Comparison of ENCODE assay signal across 14 cellular contexts in genomic region chrX:40140706-40141499, GRCh38. TPM values are rescaled to one million over a fixed set of nuclear protein-coding genes. Genes with fewer than 3 reads are reported as not detected.
DNase-seq lines count a peak whose midpoint lies in the region; ATAC-seq and TF ChIP-seq lines count a peak whose summit lies in the region.
"Had no signal": no experiment of that assay in that cellular context is flagged by ENCODE, and none has a peak within 500 bp of the region (broad histone marks: within the 10 kb centered on the region; RNA-seq: fewer than 3 reads in every experiment).

No MANE protein-coding gene starts in this region.

- peaks cover 15% of the 10 kb centered on the region; the same call in 1 of the 2 replicates for H3K27me3 ChIP-seq in GM23338 (ENCODE audit: insufficient read depth)

- ATAC-seq in GM23338 (peak; percentile 74), HG02884 (IDR thresholded peaks at IDR 0.05; ENCODE audit: unreplicated experiment) (no peak), HG03108 (IDR thresholded peaks at IDR 0.05; ENCODE audit: unreplicated experiment) (no peak)

- DNase-seq in GM23338 (ENCODE audit: low spot score) (peak; percentile 70), astrocyte of the spinal cord (ENCODE audit: low read depth, low spot score) (peak; percentile 50), islet precursor cell (peak; percentile 73), retina (peak; percentile 34), KG1 (lab: John Stamatoyannopoulos, UW) (no peak)
- DNase-seq in stimulated activated CD4-positive, alpha-beta T cell treated with anti-CD3 and anti-CD28 coated beads, Interleukin-12 subunit alpha, Interleukin-12 subunit beta, amount 100 ng/mL, for 4 hours: no peak
- DNase-seq: cortex of kidney; HCEC 1CT; NCI-H524; stimulated activated CD4-positive, alpha-beta T cell treated with anti-CD3 and anti-CD28 coated beads, Interleukin-4, amount 100 ng/mL, for 1 hour; T1000 had no signal

- H3K27ac Mint-ChIP-seq in GM23338: no peak overlapping the region
- H3K27ac Mint-ChIP-seq: IgD-negative memory B cell had no signal

- no peaks in the 10 kb centered on the region for H3K9me2 ChIP-seq in GM23338 (ENCODE audit: insufficient read depth)

- peaks cover 34% of the 10 kb centered on the region for H3K4me1 Mint-ChIP-seq in GM23338

- H3K4me1 ChIP-seq in GM23338 (ENCODE audit: insufficient read depth): peaks cover 8% of the 10 kb centered on the region

- H3K4me2 ChIP-seq in GM23338: no peak overlapping the region; the same call in 1 of the 2 replicates

- H3K4me3 Mint-ChIP-seq in GM23338: no peak overlapping the region
- H3K4me3 Mint-ChIP-seq: IgD-negative memory B cell had no signal

- no peaks in the 10 kb centered on the region for H4K20me1 ChIP-seq in GM23338 (replicated peaks; ENCODE audit: insufficient read depth)

- peaks cover 15% of the 10 kb centered on the region for H3K27me3 Mint-ChIP-seq in GM23338 (ENCODE audit: insufficient read depth, low read depth, poor library complexity)

- no peak overlapping the region for H2AFZ ChIP-seq in GM23338

- no peak overlapping the region for H3K4me3 ChIP-seq in GM23338
- H3K4me3 ChIP-seq in astrocyte of the spinal cord (ENCODE audit: low read depth, low read length): no peak overlapping the region

- peaks cover 15% of the 10 kb centered on the region; the same call in 1 of the 3 replicates for H3K36me3 Mint-ChIP-seq in GM23338 (ENCODE audit: low read depth)
- H3K36me3 Mint-ChIP-seq: IgD-negative memory B cell had no signal

- no peaks in the 10 kb centered on the region for H3F3A ChIP-seq in GM23338 (replicated peaks; ENCODE audit: low read depth)

- no peaks in the 10 kb centered on the region for H3K36me3 ChIP-seq in GM23338 (ENCODE audit: insufficient read depth)

- TF ChIP-seq CTCF in GM23338 (conservative IDR thresholded peaks at IDR 0.05; ENCODE audit: low read depth in 2 of 2) (0 out of 4 replicates have a peak, but pooled peaks of 1 of the 2 experiments have one; percentile 5), astrocyte of the spinal cord (IDR thresholded peaks at IDR 0.05; ENCODE audit: low read depth, low read length) (no peak)

- peaks cover 10% of the 10 kb centered on the region; the same call in 1 of the 2 replicates for H3K79me2 ChIP-seq in GM23338 (replicated peaks; ENCODE audit: insufficient read depth)

- no peaks in the 10 kb centered on the region for H3K9me3 Mint-ChIP-seq in GM23338
- H3K9me3 Mint-ChIP-seq: IgD-negative memory B cell had no signal

- 0 out of 2 replicates have a peak overlapping the region, but pooled peaks have one; percentile 26 for H3K27ac ChIP-seq in GM23338 (ENCODE audit: low read depth)

- in situ Hi-C loops in astrocyte of the spinal cord (cut with HindIII; ENCODE audit: low sequenced_read_pairs): no loop called here

TF ChIP-seq in GM23338, 12 proteins besides CTCF, POLR2A, EP300 and RAD21:
- TF ChIP-seq CREB1 (CRISPR knock-in tag; IDR thresholded peaks at IDR 0.05; ENCODE audit: low read depth) (no peak), ZNF331 (CRISPR knock-in tag; IDR thresholded peaks at IDR 0.05; ENCODE audit: low read depth) (no peak), ZNF114 (CRISPR knock-in tag; IDR thresholded peaks at IDR 0.05) (no peak), STAT1 (IDR thresholded peaks at IDR 0.05; ENCODE audit: unreplicated experiment) (no peak), ETS1 (IDR thresholded peaks at IDR 0.05) (no peak), EZH2 (IDR thresholded peaks at IDR 0.05; ENCODE audit: low read depth, unreplicated experiment) (no peak), NANOG (IDR thresholded peaks at IDR 0.05; ENCODE audit: borderline replicate concordance) (no peak)

RNA-seq across cellular contexts. Expression of gene BCOR, which starts 43.1 kb away (rescaled TPM):
- 60.8 TPM in 2 replicates for total RNA-seq in GM23338 (2014; rRNA removed; shearing (Covaris generic))
- 25.5 and 25.8 TPM in 2 replicates for polyA plus RNA-seq in GM23338 (2016; fragmentation: Nextera tagmentation; extraction: Ambion mirVana)

Comparison
In these comparisons a context has a peak if more than half of its experiments do, and no peak if none do; other contexts are left out.
1. DNase-seq: peak in GM23338 (single experiment), astrocyte of the spinal cord (single experiment), islet precursor cell (single experiment) and retina (single experiment); none in stimulated activated CD4-positive, alpha-beta T cell treated with anti-CD3 and anti-CD28 coated beads, Interleukin-12 subunit alpha, Interleukin-12 subunit beta, amount 100 ng/mL, for 4 hours (single experiment) and KG1 (single experiment).